In the genomic region with DNA sequence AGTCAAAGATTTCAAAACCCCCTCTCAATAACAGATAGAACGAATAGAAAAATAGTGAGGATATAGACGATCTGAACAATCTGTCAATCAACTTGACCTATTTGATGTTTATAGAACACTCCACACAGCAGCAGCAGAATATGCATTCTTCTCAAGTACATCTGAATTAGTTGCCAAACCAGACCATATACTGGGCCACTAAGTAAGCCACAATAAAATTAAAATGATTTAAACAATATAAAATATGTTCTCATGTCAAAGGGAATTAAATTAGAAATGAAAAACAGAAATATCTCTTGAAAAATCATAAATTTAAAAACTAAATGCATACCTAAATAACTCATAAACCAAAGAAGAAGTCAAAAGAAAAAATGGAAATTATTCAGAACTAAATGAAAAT, we compare ENCODE assay signal across 28 cellular contexts.
"Had no signal": no experiment of that assay in that cellular context is flagged by ENCODE, and none has a peak within 500 bp of the region (broad histone marks: within the 10 kb centered on the region; RNA-seq: fewer than 3 reads in every experiment).

No MANE protein-coding gene starts in this region.

- H3K9me3 ChIP-seq: body of pancreas, colonic mucosa, esophagus squamous epithelium had no signal

- H3K4me3 ChIP-seq: adrenal gland, body of pancreas, colonic mucosa, esophagus squamous epithelium had no signal

- H3K27ac Mint-ChIP-seq: activated B cell treated with CpG ODN at 0.5 μM for 24 hours; activated CD8-positive, alpha-beta T cell treated with anti-CD3 and anti-CD28 coated beads for 36 hours; activated naive CD4-positive, alpha-beta T cell treated with anti-CD3 and anti-CD28 coated beads for 36 hours; activated naive CD4-positive, alpha-beta T cell treated with anti-CD3 and anti-CD28 coated beads, Interleukin-2, amount 50 U/mL, for 24 hours; activated naive CD8-positive, alpha-beta T cell treated with anti-CD3 and anti-CD28 coated beads for 36 hours; activated naive CD8-positive, alpha-beta T cell treated with anti-CD3 and anti-CD28 coated beads, Interleukin-2, amount 50 U/mL, for 24 hours; activated T-helper 17 cell treated with anti-CD3 and anti-CD28 coated beads, Interleukin-2, amount 50 U/mL, for 72 hours had no signal

- H3K4me1 ChIP-seq: adrenal gland, body of pancreas, colonic mucosa, esophagus squamous epithelium had no signal

- H3K36me3 ChIP-seq: adrenal gland, colonic mucosa, esophagus squamous epithelium, WERI-Rb-1 had no signal

- ATAC-seq: activated CD4-positive, CD25-positive, alpha-beta regulatory T cell treated with anti-CD3 and anti-CD28 coated beads, Interleukin-2, amount 50 U/mL, for 24 hours; activated CD8-positive, alpha-beta T cell treated with anti-CD3 and anti-CD28 coated beads for 36 hours; activated naive CD8-positive, alpha-beta T cell treated with anti-CD3 and anti-CD28 coated beads, Interleukin-2, amount 50 U/mL, for 24 hours; activated T-cell treated with anti-CD3 and anti-CD28 coated beads, Interleukin-2, amount 50 U/mL, for 4 hours; activated T-helper 17 cell treated with anti-CD3 and anti-CD28 coated beads, Interleukin-2, amount 50 U/mL, for 72 hours; body of pancreas had no signal

- H3K4me3 Mint-ChIP-seq: activated B cell treated with CpG ODN at 0.5 μM for 24 hours; activated CD8-positive, alpha-beta T cell treated with anti-CD3 and anti-CD28 coated beads for 36 hours; activated naive CD4-positive, alpha-beta T cell treated with anti-CD3 and anti-CD28 coated beads for 36 hours; activated naive CD4-positive, alpha-beta T cell treated with anti-CD3 and anti-CD28 coated beads, Interleukin-2, amount 50 U/mL, for 24 hours; activated naive CD8-positive, alpha-beta T cell treated with anti-CD3 and anti-CD28 coated beads for 36 hours; activated naive CD8-positive, alpha-beta T cell treated with anti-CD3 and anti-CD28 coated beads, Interleukin-2, amount 50 U/mL, for 24 hours; activated T-cell treated with anti-CD3 and anti-CD28 coated beads, Interleukin-2, amount 50 U/mL, for 4 hours; activated T-helper 17 cell treated with anti-CD3 and anti-CD28 coated beads, Interleukin-2, amount 50 U/mL, for 72 hours had no signal

- FAIRE-seq: endothelial cell of umbilical vein had no signal

- H3K27me3 Mint-ChIP-seq: activated B cell treated with CpG ODN at 0.5 μM for 24 hours; activated CD8-positive, alpha-beta T cell treated with anti-CD3 and anti-CD28 coated beads for 36 hours; activated naive CD4-positive, alpha-beta T cell treated with anti-CD3 and anti-CD28 coated beads, Interleukin-2, amount 50 U/mL, for 24 hours; activated naive CD8-positive, alpha-beta T cell treated with anti-CD3 and anti-CD28 coated beads for 36 hours; activated naive CD8-positive, alpha-beta T cell treated with anti-CD3 and anti-CD28 coated beads, Interleukin-2, amount 50 U/mL, for 24 hours; activated T-helper 17 cell treated with anti-CD3 and anti-CD28 coated beads, Interleukin-2, amount 50 U/mL, for 72 hours had no signal

- H3K27me3 ChIP-seq: adrenal gland, body of pancreas, colonic mucosa, esophagus squamous epithelium had no signal

- DNase-seq: activated B cell treated with CpG ODN at 0.5 μM for 24 hours; activated CD4-positive, alpha-beta T cell treated with anti-CD3 and anti-CD28 coated beads for 48 hours; activated CD4-positive, alpha-beta T cell treated with anti-CD3 and anti-CD28 coated beads, Interleukin-2, amount 50 U/mL, for 1 hour; activated CD4-positive, alpha-beta T cell treated with anti-CD3 and anti-CD28 coated beads, Interleukin-2, amount 50 U/mL, for 48 hours; activated CD8-positive, alpha-beta memory T cell treated with anti-CD3 and anti-CD28 coated beads for 24 hours; activated CD8-positive, alpha-beta T cell treated with anti-CD3 and anti-CD28 coated beads for 36 hours; activated effector memory CD4-positive, alpha-beta T cell treated with anti-CD3 and anti-CD28 coated beads, Interleukin-2, amount 50 U/mL, for 16 hours; activated naive CD4-positive, alpha-beta T cell treated with anti-CD3 and anti-CD28 coated beads for 36 hours; activated naive CD8-positive, alpha-beta T cell treated with anti-CD3 and anti-CD28 coated beads for 36 hours; activated naive CD8-positive, alpha-beta T cell treated with anti-CD3 and anti-CD28 coated beads, Interleukin-2, amount 50 U/mL, for 24 hours; activated T-cell treated with anti-CD3 and anti-CD28 coated beads, Interleukin-2, amount 50 U/mL, for 4 hours; adrenal gland; amygdala; aorta; body of pancreas; caudate nucleus; colonic mucosa; effector CD8-positive, alpha-beta T cell; esophagus squamous epithelium; foreskin melanocyte; head of caudate nucleus; T-helper 2 cell had no signal

- H3K4me1 Mint-ChIP-seq: activated naive CD4-positive, alpha-beta T cell treated with anti-CD3 and anti-CD28 coated beads, Interleukin-2, amount 50 U/mL, for 24 hours; activated naive CD8-positive, alpha-beta T cell treated with anti-CD3 and anti-CD28 coated beads for 36 hours; activated naive CD8-positive, alpha-beta T cell treated with anti-CD3 and anti-CD28 coated beads, Interleukin-2, amount 50 U/mL, for 24 hours; activated T-helper 17 cell treated with anti-CD3 and anti-CD28 coated beads, Interleukin-2, amount 50 U/mL, for 72 hours had no signal

- H3K27ac ChIP-seq: adrenal gland, body of pancreas, colonic mucosa, epithelial cell of prostate, esophagus squamous epithelium, WERI-Rb-1 had no signal
